In the genomic region with DNA sequence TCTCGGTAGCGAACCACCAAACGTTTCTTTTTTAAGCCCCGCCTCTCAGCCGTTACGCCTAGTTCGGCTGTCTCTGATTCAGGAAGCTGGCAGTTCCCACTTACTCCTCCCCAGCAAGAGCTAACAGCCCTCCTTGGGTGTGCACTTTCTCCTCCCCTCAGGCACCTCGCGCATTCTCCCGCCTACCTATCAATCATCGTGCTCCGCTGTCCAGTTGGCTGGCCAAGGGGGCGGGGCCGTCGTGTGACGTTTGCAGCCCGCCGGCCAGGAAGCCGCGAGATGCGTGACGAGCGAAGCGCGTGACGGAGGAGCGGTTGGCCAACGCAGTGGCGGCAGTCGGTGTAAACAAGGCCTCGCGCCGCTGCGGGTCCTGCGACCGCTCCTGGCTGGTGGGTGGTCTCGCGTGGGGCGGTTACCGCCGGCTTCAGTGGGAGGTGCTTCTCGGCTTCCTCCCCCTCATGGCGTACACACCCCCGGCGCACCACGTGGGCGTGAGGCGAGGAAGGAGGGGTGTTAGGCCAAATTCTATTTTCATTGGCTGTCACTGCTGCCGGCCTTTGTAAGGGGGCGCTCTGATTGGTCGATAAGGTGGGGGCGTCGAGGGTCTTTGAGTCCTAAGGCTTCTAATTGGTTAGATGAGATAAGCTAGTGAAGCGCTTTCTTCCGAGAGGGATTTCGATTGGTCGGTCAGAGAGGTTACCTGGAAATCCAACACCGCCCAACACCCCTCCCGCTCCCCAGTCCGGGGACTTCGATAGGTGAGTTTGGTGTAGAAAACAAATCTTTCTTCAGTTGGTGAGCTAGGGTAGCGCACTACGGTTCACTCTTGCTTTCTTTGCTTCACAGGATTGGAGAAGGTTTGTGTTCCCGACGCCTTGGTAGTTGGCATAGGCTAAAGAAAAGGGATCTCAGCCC, we compare ENCODE assay signal across 8 cellular contexts. TPM values are rescaled to one million over a fixed set of nuclear protein-coding genes. Genes with fewer than 3 reads are reported as not detected.
DNase-seq lines count a peak whose midpoint lies in the region; ATAC-seq, FAIRE-seq and TF ChIP-seq lines count a peak whose summit lies in the region.

TSS of gene DCAF11 (plus strand) at position 242 of the 915 bp plus-strand sequence. CDS start 818 bp downstream, outside the sequence.
TSS of gene NRL (minus strand) at position 414 of the 915 bp plus-strand sequence. CDS start 32,101 bp downstream, outside the sequence.

- no peaks in the 10 kb centered on the region for H3K9me3 Mint-ChIP-seq in WTC11

- peaks cover 0 to 7% of the 10 kb centered on the region in 2 donors for H3K36me3 ChIP-seq in small intestine (ENCODE audit: control insufficient read depth in 2 of 2, insufficient read depth in 2 of 2, low read length in 2 of 2)

- peak within 1 kb of the TSS; percentile 99 for H3K4me3 Mint-ChIP-seq in WTC11

- peak within 1 kb of the TSS; percentile 99 for H3K27ac Mint-ChIP-seq in WTC11

- TF ChIP-seq CTCF in WTC11 (IDR thresholded peaks at IDR 0.05), result no peak
- no peak for TF ChIP-seq CTCF in cardiac fibroblast (IDR thresholded peaks at IDR 0.05; ENCODE audit: low read depth, low read length)

- H3K27me3 Mint-ChIP-seq in WTC11 (ENCODE audit: low read depth), result peaks cover 4% of the 10 kb centered on the region; the same call in 1 of the 2 replicates

- H3K4me1 Mint-ChIP-seq in WTC11, result peaks cover 17% of the 10 kb centered on the region

- 0 to 1% (median 0%) methylated on average over 65 of the region's 65 CpGs for WGBS in small intestine, 3 donors

- peaks cover 0 to 13% of the 10 kb centered on the region in 2 donors for H3K4me1 ChIP-seq in small intestine (ENCODE audit: control insufficient read depth in 2 of 2, insufficient read depth in 1 of 2, low read depth in 1 of 2, low read length in 1 of 2)

- TF ChIP-seq POLR2A in GM18951 (IDR thresholded peaks at IDR 0.05; ENCODE audit: extremely low read depth, insufficient read depth, insufficient read length), result peak; percentile 55

- peak within 1 kb of the TSS; percentile 71 to 91 for H3K4me3 ChIP-seq in cardiac fibroblast (replicated peaks in 1 of 2; ENCODE audit: low read depth in 2 of 2, low read length in 2 of 2)
- peak within 1 kb of the TSS; percentile 72 to 95 for H3K4me3 ChIP-seq in small intestine (ENCODE audit: low read depth in 1 of 2, low read length in 2 of 2)

- no peaks in the 10 kb centered on the region for H3K9me3 ChIP-seq in small intestine (ENCODE audit: control insufficient read depth, low read depth)

- H3K27me3 ChIP-seq in small intestine (ENCODE audit: control insufficient read depth in 2 of 2, insufficient read depth in 2 of 2, low read length in 2 of 2), result no peaks in the 10 kb centered on the region

- DNase-seq in AG08395 (ENCODE audit: low spot score), result peak; percentile 99
- DNase-seq in NCI-H2227 treated with DMSO at 0.1 percent for 48 hours (lab: John Stamatoyannopoulos, UW), result peak; percentile 98
- DNase-seq in WTC11 (ENCODE audit: low spot score), result peak; percentile 98
- peak; percentile 100 for DNase-seq in cardiac fibroblast (ENCODE audit: low read depth in 2 of 2)
- peak; percentile 96 for DNase-seq in iPS-NIHi7 (ENCODE audit: extremely low spot score)
- DNase-seq in small intestine, result peak; percentile 100

- ATAC-seq in HG03175 (IDR thresholded peaks at IDR 0.05; ENCODE audit: unreplicated experiment) (peak; percentile 87), WTC11 (peak; percentile 86)

- in situ Hi-C loops in GM18951 (cut with MboI; ENCODE audit: low sequenced_read_pairs, unreplicated experiment), result no loop called here

- peak within 1 kb of the TSS; percentile 97 to 100 for H3K27ac ChIP-seq in small intestine (ENCODE audit: low read depth in 1 of 2, low read length in 1 of 2)

- POLR2A ChIA-PET in WTC11 (lab: Charles Lee), result interaction anchor here (0.6 to 3.3 kb wide), 21 partner anchors 9 to 110 kb away, joined by 3 to 44 read pairs (median 6); partner anchors contain the start of genes CARMIL3, CHMP4A, EMC9 and IPO4

- FAIRE-seq in small intestine (lab: Jason Lieb, UNC), result peak; percentile 55

- peaks cover 32% of the 10 kb centered on the region for H3K36me3 Mint-ChIP-seq in WTC11

- CTCF ChIA-PET in WTC11 (lab: Charles Lee), result interaction anchor here (0.6 to 3.3 kb wide), 32 partner anchors 7 to 483 kb away, joined by 3 to 67 read pairs (median 4); partner anchors contain the start of genes CARMIL3, CHMP4A, CIDEB and DHRS4L2

TF ChIP-seq in WTC11, 78 proteins besides CTCF, POLR2A, EP300 and RAD21 (continues in another document):
- 0 out of 2 replicates have a peak, but pooled peaks have one; percentile 57 for TF ChIP-seq SMAD3 (CRISPR knock-in tag; IDR thresholded peaks at IDR 0.05; ENCODE audit: borderline replicate concordance)
- no peak for TF ChIP-seq ATF6 (CRISPR knock-in tag; IDR thresholded peaks at IDR 0.05)
- TF ChIP-seq PRRX2 (CRISPR knock-in tag; IDR thresholded peaks at IDR 0.05), result no peak
- TF ChIP-seq, protein P1, sequence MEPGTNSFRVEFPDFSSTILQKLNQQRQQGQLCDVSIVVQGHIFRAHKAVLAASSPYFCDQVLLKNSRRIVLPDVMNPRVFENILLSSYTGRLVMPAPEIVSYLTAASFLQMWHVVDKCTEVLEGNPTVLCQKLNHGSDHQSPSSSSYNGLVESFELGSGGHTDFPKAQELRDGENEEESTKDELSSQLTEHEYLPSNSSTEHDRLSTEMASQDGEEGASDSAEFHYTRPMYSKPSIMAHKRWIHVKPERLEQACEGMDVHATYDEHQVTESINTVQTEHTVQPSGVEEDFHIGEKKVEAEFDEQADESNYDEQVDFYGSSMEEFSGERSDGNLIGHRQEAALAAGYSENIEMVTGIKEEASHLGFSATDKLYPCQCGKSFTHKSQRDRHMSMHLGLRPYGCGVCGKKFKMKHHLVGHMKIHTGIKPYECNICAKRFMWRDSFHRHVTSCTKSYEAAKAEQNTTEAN (CRISPR knock-in tag; IDR thresholded peaks at IDR 0.05), result no peak
- no peak for TF ChIP-seq NFATC4 (CRISPR knock-in tag; IDR thresholded peaks at IDR 0.05)
- TF ChIP-seq CREB1 (CRISPR knock-in tag; IDR thresholded peaks at IDR 0.05), result no peak
- TF ChIP-seq FOXP1 (CRISPR knock-in tag; IDR thresholded peaks at IDR 0.05; ENCODE audit: borderline replicate concordance), result peak; percentile 59; the same call in 1 of the 2 replicates
- TF ChIP-seq, protein P2, sequence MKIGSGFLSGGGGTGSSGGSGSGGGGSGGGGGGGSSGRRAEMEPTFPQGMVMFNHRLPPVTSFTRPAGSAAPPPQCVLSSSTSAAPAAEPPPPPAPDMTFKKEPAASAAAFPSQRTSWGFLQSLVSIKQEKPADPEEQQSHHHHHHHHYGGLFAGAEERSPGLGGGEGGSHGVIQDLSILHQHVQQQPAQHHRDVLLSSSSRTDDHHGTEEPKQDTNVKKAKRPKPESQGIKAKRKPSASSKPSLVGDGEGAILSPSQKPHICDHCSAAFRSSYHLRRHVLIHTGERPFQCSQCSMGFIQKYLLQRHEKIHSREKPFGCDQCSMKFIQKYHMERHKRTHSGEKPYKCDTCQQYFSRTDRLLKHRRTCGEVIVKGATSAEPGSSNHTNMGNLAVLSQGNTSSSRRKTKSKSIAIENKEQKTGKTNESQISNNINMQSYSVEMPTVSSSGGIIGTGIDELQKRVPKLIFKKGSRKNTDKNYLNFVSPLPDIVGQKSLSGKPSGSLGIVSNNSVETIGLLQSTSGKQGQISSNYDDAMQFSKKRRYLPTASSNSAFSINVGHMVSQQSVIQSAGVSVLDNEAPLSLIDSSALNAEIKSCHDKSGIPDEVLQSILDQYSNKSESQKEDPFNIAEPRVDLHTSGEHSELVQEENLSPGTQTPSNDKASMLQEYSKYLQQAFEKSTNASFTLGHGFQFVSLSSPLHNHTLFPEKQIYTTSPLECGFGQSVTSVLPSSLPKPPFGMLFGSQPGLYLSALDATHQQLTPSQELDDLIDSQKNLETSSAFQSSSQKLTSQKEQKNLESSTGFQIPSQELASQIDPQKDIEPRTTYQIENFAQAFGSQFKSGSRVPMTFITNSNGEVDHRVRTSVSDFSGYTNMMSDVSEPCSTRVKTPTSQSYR (CRISPR knock-in tag; IDR thresholded peaks at IDR 0.05), result no peak
- no peak for TF ChIP-seq MXD4 (CRISPR knock-in tag; IDR thresholded peaks at IDR 0.05; ENCODE audit: borderline replicate concordance)
- no peak for TF ChIP-seq CBFB (CRISPR knock-in tag; IDR thresholded peaks at IDR 0.05; ENCODE audit: low read depth)
- TF ChIP-seq ZMAT4 (CRISPR knock-in tag; IDR thresholded peaks at IDR 0.05), result no peak
- peak; percentile 82 for TF ChIP-seq MYBL2 (CRISPR knock-in tag; IDR thresholded peaks at IDR 0.05)
- TF ChIP-seq, protein P3, sequence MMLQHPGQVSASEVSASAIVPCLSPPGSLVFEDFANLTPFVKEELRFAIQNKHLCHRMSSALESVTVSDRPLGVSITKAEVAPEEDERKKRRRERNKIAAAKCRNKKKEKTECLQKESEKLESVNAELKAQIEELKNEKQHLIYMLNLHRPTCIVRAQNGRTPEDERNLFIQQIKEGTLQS (CRISPR knock-in tag; conservative IDR thresholded peaks at IDR 0.05), result no peak
- no peak for TF ChIP-seq ZNF317 (CRISPR knock-in tag; IDR thresholded peaks at IDR 0.05; ENCODE audit: borderline replicate concordance, low read depth)
- TF ChIP-seq NR3C1 (CRISPR knock-in tag; conservative IDR thresholded peaks at IDR 0.05; ENCODE audit: low read depth), result no peak

RNA-seq across cellular contexts. Expression of gene DCAF11, which starts in this region (rescaled TPM):
- 73.6 to 90.2 TPM (median 77.3 TPM) in 3 replicates for total RNA-seq in WTC11 (2021)
- 100 to 1,000 TPM in 1 of 3 donors, 10 to 100 TPM in 2; 72.1 to 122 (median 76.3) TPM for polyA plus RNA-seq in small intestine

RNA-seq across cellular contexts. Expression of gene NRL, which starts in this region (rescaled TPM):
- 1.3 to 2.3 TPM (median 1.6 TPM) in 3 replicates for total RNA-seq in WTC11 (2021)
- 1 to 10 TPM; 2.4 to 4.0 (median 2.9) TPM for polyA plus RNA-seq in small intestine

Comparison
In these comparisons a context has a peak if more than half of its experiments do, and no peak if none do; other contexts are left out.
1. Peak in every context shown above with its lines: DNase-seq, ATAC-seq, H3K4me3 ChIP-seq and H3K27ac ChIP-seq.